In genomic region chr11:17498475-17498874, GRCh38 we compare ENCODE assay signal across 11 cellular contexts. TPM values are rescaled to one million over a fixed set of nuclear protein-coding genes. Genes with fewer than 3 reads are reported as not detected.
A peak's percentile ranks its signal among the peaks of the same experiment; 100 is the strongest.
DNase-seq lines count a peak whose midpoint lies in the region; ATAC-seq, FAIRE-seq and TF ChIP-seq lines count a peak whose summit lies in the region.
"Had no signal": no experiment of that assay in that cellular context is flagged by ENCODE, and none has a peak within 500 bp of the region (broad histone marks: within the 10 kb centered on the region; RNA-seq: fewer than 3 reads in every experiment).

No MANE protein-coding gene starts in this region.

- no peaks in the 10 kb centered on the region for H3K9me2 ChIP-seq in neural cell (ENCODE audit: insufficient read depth, low read length)

- H3F3A ChIP-seq in neural cell (ENCODE audit: insufficient read depth, low read length, poor library complexity, severe bottlenecking) = no peaks in the 10 kb centered on the region

- POLR2A ChIA-PET in K562 (lab: Yijun Ruan, JAX) = interaction anchor here (0.5 to 1.1 kb wide), 2 partner anchors 285 to 565 kb away, joined by 3 read pairs; no protein-coding TSS in a partner anchor

- intact Hi-C loops in K562 (cut with micrococcal nuclease) (no loop called here), colonic mucosa (cut with DNase I) (no loop called here)

- peak; percentile 57 for FAIRE-seq in K562 (lab: Jason Lieb, UNC)

- H3K27ac ChIP-seq in KOPT-K1 (ENCODE audit: low read depth, low read length, poor library complexity, severe bottlenecking) = peak overlapping the region; percentile 1
- no peak overlapping the region for H3K27ac ChIP-seq in K562 (ENCODE audit: extremely low read depth, low read depth, low read length)
- H3K27ac ChIP-seq in neural cell (ENCODE audit: low read length) = no peak overlapping the region
- no peak overlapping the region for H3K27ac ChIP-seq in colonic mucosa

- CTCF ChIA-PET in K562 (lab: Yijun Ruan, JAX; ENCODE audit: low intra/inter-chr PET ratio) = no interaction called here

- no TSS peak for BruUV-seq in K562 (replicated peaks; lab: Mats Ljungman, UMichigan)

- H3K36me3 ChIP-seq in KOPT-K1 (ENCODE audit: insufficient read depth, low read length) (no peaks in the 10 kb centered on the region), K562 (ENCODE audit: control insufficient read depth, insufficient read depth, low read length) (no peaks in the 10 kb centered on the region), neural cell (ENCODE audit: insufficient read depth, low read length) (no peaks in the 10 kb centered on the region), colonic mucosa (no peaks in the 10 kb centered on the region)

- peaks cover 4% of the 10 kb centered on the region; the same call in 1 of the 2 replicates for H4K20me1 ChIP-seq in K562 (replicated peaks; ENCODE audit: control insufficient read depth, insufficient read depth, low read length)
- no peaks in the 10 kb centered on the region for H4K20me1 ChIP-seq in neural cell (ENCODE audit: insufficient read depth)

- WGBS in K562 (ENCODE audit: insufficient coverage, low coverage, missing lambda C conversion rate) = 1% methylated on average over 5 of the region's 5 CpGs

- TF ChIP-seq CTCF in GM12865 (IDR thresholded peaks at IDR 0.05; ENCODE audit: insufficient read depth, low read depth, low read length, missing control alignments) (peak; percentile 43), K562 (IDR thresholded peaks at IDR 0.05 in 2 of 3, conservative IDR thresholded peaks at IDR 0.05 in 1 of 3; ENCODE audit: insufficient read depth in 2 of 3, low read depth in 1 of 3, low read length in 3 of 3) (peak; percentile 34 to 60 (median 45)), neural cell (IDR thresholded peaks at IDR 0.05; ENCODE audit: poor library complexity, severe bottlenecking) (peak; percentile 63), colonic mucosa (IDR thresholded peaks at IDR 0.05) (no peak)

- DNase-seq in GM12865 (ENCODE audit: low read depth) = peak; percentile 19
- peak; percentile 14 to 49 (median 36) for DNase-seq in K562 (ENCODE audit: extremely low read depth in 1 of 4, low spot score in 3 of 4)
- no peak for DNase-seq in colonic mucosa
- DNase-seq in activated CD8-positive, alpha-beta memory T cell treated with anti-CD3 and anti-CD28 coated beads for 24 hours = no peak
- DNase-seq in DMS79 treated with DMSO at 0.1 percent for 48 hours (lab: John Stamatoyannopoulos, UW) = no peak
- DNase-seq: activated CD8-positive, alpha-beta memory T cell treated with anti-CD3 and anti-CD28 coated beads, Interleukin-2, amount 50 U/mL, for 48 hours; NCI-H1694 had no signal

- H2AFZ ChIP-seq in K562 (ENCODE audit: low read depth, low read length) (no peak overlapping the region), neural cell (ENCODE audit: low read depth, low read length) (no peak overlapping the region)

- no peak overlapping the region for H3K4me3 ChIP-seq in GM12865 (ENCODE audit: low read depth, low read length)
- no peak overlapping the region for H3K4me3 ChIP-seq in K562
- H3K4me3 ChIP-seq in neural cell (ENCODE audit: low read length) = no peak overlapping the region
- H3K4me3 ChIP-seq in colonic mucosa = no peak overlapping the region

- no peak for TF ChIP-seq POLR2A in K562 (conservative IDR thresholded peaks at IDR 0.05)

- H3K4me1 ChIP-seq in K562 (replicated peaks in 1 of 2; ENCODE audit: control insufficient read depth in 2 of 2, insufficient read depth in 2 of 2, low read length in 2 of 2) (no peaks in the 10 kb centered on the region), colonic mucosa (no peaks in the 10 kb centered on the region)

- H3K9ac ChIP-seq in K562 (ENCODE audit: insufficient read depth in 1 of 2, low read depth in 2 of 2, low read length in 2 of 2) = no peak overlapping the region
- no peak overlapping the region for H3K9ac ChIP-seq in neural cell (ENCODE audit: low read length)
- no peak overlapping the region for H3K9ac ChIP-seq in colonic mucosa (ENCODE audit: low read depth in 2 of 2, low read length in 2 of 2)

- H3K9me3 ChIP-seq in KOPT-K1 (ENCODE audit: insufficient read depth, low read length, poor library complexity, severe bottlenecking) = no peaks in the 10 kb centered on the region
- no peaks in the 10 kb centered on the region for H3K9me3 ChIP-seq in K562 (replicated peaks; ENCODE audit: control insufficient read depth, insufficient read depth, low read depth, low read length)
- H3K9me3 ChIP-seq in neural cell (ENCODE audit: low read length) = no peaks in the 10 kb centered on the region
- H3K9me3 ChIP-seq in colonic mucosa = no peaks in the 10 kb centered on the region

- TF ChIP-seq EP300 in K562 (IDR thresholded peaks at IDR 0.05; ENCODE audit: low read length) (no peak), neural cell (conservative IDR thresholded peaks at IDR 0.05; ENCODE audit: poor library complexity, severe bottlenecking) (no peak)

- no peak for TF ChIP-seq RAD21 in K562 (CRISPR knock-in tag; conservative IDR thresholded peaks at IDR 0.05 in 1 of 2, IDR thresholded peaks at IDR 0.05 in 1 of 2)
- peak; percentile 17 for TF ChIP-seq RAD21 in neural cell (conservative IDR thresholded peaks at IDR 0.05)

- H3K4me2 ChIP-seq in K562 (ENCODE audit: insufficient read depth, low read length) = no peak overlapping the region
- no peak overlapping the region for H3K4me2 ChIP-seq in neural cell (ENCODE audit: low read length)

- peaks cover 4% of the 10 kb centered on the region for H3K9me1 ChIP-seq in K562 (ENCODE audit: control insufficient read depth, insufficient read depth, low read length)

- in situ Hi-C loops in K562 (cut with MboI) = no loop called here

- ATAC-seq in K562 (peak; percentile 82), HG03442 (IDR thresholded peaks at IDR 0.05; ENCODE audit: unreplicated experiment) (no peak)

- H3K79me2 ChIP-seq in K562 (ENCODE audit: control insufficient read depth, insufficient read depth, low read length) (no peaks in the 10 kb centered on the region), neural cell (replicated peaks; ENCODE audit: insufficient read depth, low read length) (no peaks in the 10 kb centered on the region)

- H3K27me3 ChIP-seq in K562 (ENCODE audit: control insufficient read depth in 2 of 2, insufficient read depth in 2 of 2, low read length in 2 of 2) = peaks cover 0 to 66% of the 10 kb centered on the region in 2 experiments; a peak in 3 of 5 replicates
- H3K27me3 ChIP-seq in neural cell (ENCODE audit: insufficient read depth, low read depth, low read length) = no peaks in the 10 kb centered on the region
- H3K27me3 ChIP-seq in colonic mucosa = no peaks in the 10 kb centered on the region

RNA-seq across cellular contexts. Expression of gene ABCC8, which starts 21.8 kb away (rescaled TPM):
- total RNA-seq in K562 (2011; cell fraction: chromatin; rRNA removed; ENCODE audit: low replicate concordance) = not detected in 2 replicates
- not detected in 2 replicates for total RNA-seq in K562 (2011; cell fraction: nucleolus; rRNA removed)
- not detected in 2 replicates for total RNA-seq in K562 (2011; cell fraction: nucleoplasm; rRNA removed)
- total RNA-seq in K562 (2014; rRNA removed) = not detected in 2 replicates
- total RNA-seq in K562 (2014; rRNA removed; fragmentation: Illumina TruSeq; extraction: Trizol) = not detected in 2 replicates
- total RNA-seq in K562 (2015; rRNA removed; fragmentation: Illumina TruSeq; extraction: Trizol) = not detected in 2 replicates
- total RNA-seq in K562 (2021) = 0.27 TPM in 1 of 2 replicates, not detected in the other
- polyA plus RNA-seq in K562 (2011; rRNA removed) = not detected in 2 replicates
- 0.03 TPM in 1 of 2 replicates, not detected in the other for polyA plus RNA-seq in K562 (2011; cell fraction: cytosol; rRNA removed)
- 0.17 TPM in 1 of 2 replicates, not detected in the other for polyA plus RNA-seq in K562 (2011; cell fraction: nucleus; rRNA removed)
- 0.47 TPM in 1 of 2 replicates, not detected in the other for polyA plus RNA-seq in K562 (2012)
- polyA plus RNA-seq in K562 (2014; fragmentation: Illumina TruSeq; extraction: Trizol) = not detected in 2 replicates
- polyA plus RNA-seq in K562 (2014; fragmentation: Nextera tagmentation; extraction: Ambion mirVana) = not detected
- not detected in 2 replicates for polyA plus RNA-seq in K562 (2014; rRNA removed)
- not detected in 2 replicates for polyA minus RNA-seq in K562 (2011; rRNA and poly(A)+ RNA removed)
- not detected in 2 replicates for polyA minus RNA-seq in K562 (2011; cell fraction: cytosol; rRNA and poly(A)+ RNA removed)
- polyA minus RNA-seq in K562 (2011; cell fraction: nucleus; rRNA and poly(A)+ RNA removed) = not detected in 2 replicates
- 13.2 and 14.0 TPM in 2 replicates for polyA plus RNA-seq in neural cell
- 4.6 and 6.6 TPM in 2 replicates for polyA minus RNA-seq in neural cell
- total RNA-seq in colonic mucosa = 1 to 10 TPM; 2.1 to 4.7 TPM
- total RNA-seq: T-helper 1 cell treated with Interleukin-12 subunit alpha and Interleukin-12 subunit beta and Interleukin-4 antibody, amounts not matched to agents 30 ng/mL and 1 ng/mL, for 36 hours had no signal

RNA-seq across cellular contexts. Expression of gene USH1C, which starts 45.7 kb away (rescaled TPM):
- total RNA-seq in K562 (2011; cell fraction: chromatin; rRNA removed; ENCODE audit: low replicate concordance) = 0.14 TPM in 1 of 2 replicates, not detected in the other
- not detected in 2 replicates for total RNA-seq in K562 (2011; cell fraction: nucleolus; rRNA removed)
- total RNA-seq in K562 (2011; cell fraction: nucleoplasm; rRNA removed) = not detected in 2 replicates
- total RNA-seq in K562 (2014; rRNA removed) = not detected in 2 replicates
- not detected in 2 replicates for total RNA-seq in K562 (2014; rRNA removed; fragmentation: Illumina TruSeq; extraction: Trizol)
- not detected in 2 replicates for total RNA-seq in K562 (2015; rRNA removed; fragmentation: Illumina TruSeq; extraction: Trizol)
- total RNA-seq in K562 (2021) = not detected in 2 replicates
- polyA plus RNA-seq in K562 (2011; rRNA removed) = not detected in 2 replicates
- polyA plus RNA-seq in K562 (2011; cell fraction: cytosol; rRNA removed) = not detected in 2 replicates
- polyA plus RNA-seq in K562 (2011; cell fraction: nucleus; rRNA removed) = not detected in 2 replicates
- not detected in 2 replicates for polyA plus RNA-seq in K562 (2012)
- not detected in 2 replicates for polyA plus RNA-seq in K562 (2014; fragmentation: Illumina TruSeq; extraction: Trizol)
- polyA plus RNA-seq in K562 (2014; fragmentation: Nextera tagmentation; extraction: Ambion mirVana) = not detected
- 0.04 TPM in 1 of 2 replicates, not detected in the other for polyA plus RNA-seq in K562 (2014; rRNA removed)
- polyA minus RNA-seq in K562 (2011; rRNA and poly(A)+ RNA removed) = not detected in 2 replicates
- not detected in 2 replicates for polyA minus RNA-seq in K562 (2011; cell fraction: cytosol; rRNA and poly(A)+ RNA removed)
- polyA minus RNA-seq in K562 (2011; cell fraction: nucleus; rRNA and poly(A)+ RNA removed) = not detected in 2 replicates
- 0.67 TPM in 1 of 2 replicates, not detected in the other for polyA plus RNA-seq in neural cell
- polyA minus RNA-seq in neural cell = not detected in 2 replicates
- 100 to 1,000 TPM; 143 to 161 TPM for total RNA-seq in colonic mucosa
- total RNA-seq: T-helper 1 cell treated with Interleukin-12 subunit alpha and Interleukin-12 subunit beta and Interleukin-4 antibody, amounts not matched to agents 30 ng/mL and 1 ng/mL, for 36 hours had no signal

RNA-seq across cellular contexts. Expression of gene OTOG, which starts 48.6 kb away (rescaled TPM):
- total RNA-seq in K562 (2011; cell fraction: chromatin; rRNA removed; ENCODE audit: low replicate concordance) = not detected in 2 replicates
- total RNA-seq in K562 (2011; cell fraction: nucleolus; rRNA removed) = not detected in 2 replicates
- not detected in 2 replicates for total RNA-seq in K562 (2011; cell fraction: nucleoplasm; rRNA removed)
- total RNA-seq in K562 (2014; rRNA removed) (not detected in 2 replicates), K562 (2014; rRNA removed; fragmentation: Illumina TruSeq; extraction: Trizol) (not detected in 2 replicates), K562 (2015; rRNA removed; fragmentation: Illumina TruSeq; extraction: Trizol) (not detected in 2 replicates), K562 (2021) (not detected in 2 replicates), colonic mucosa (not detected)
- polyA plus RNA-seq in K562 (2011; rRNA removed) (not detected in 2 replicates), K562 (2014; fragmentation: Illumina TruSeq; extraction: Trizol) (not detected in 2 replicates), K562 (2014; fragmentation: Nextera tagmentation; extraction: Ambion mirVana) (not detected), K562 (2014; rRNA removed) (not detected in 2 replicates), neural cell (0.08 TPM in 1 of 2 replicates, not detected in the other)
- polyA plus RNA-seq in K562 (2011; cell fraction: cytosol; rRNA removed) = not detected in 2 replicates
- not detected in 2 replicates for polyA plus RNA-seq in K562 (2011; cell fraction: nucleus; rRNA removed)
- polyA plus RNA-seq in K562 (2012) = 0.07 TPM in 1 of 2 replicates, not detected in the other
- not detected in 2 replicates for polyA minus RNA-seq in K562 (2011; rRNA and poly(A)+ RNA removed)
- not detected in 2 replicates for polyA minus RNA-seq in K562 (2011; cell fraction: cytosol; rRNA and poly(A)+ RNA removed)
- not detected in 2 replicates for polyA minus RNA-seq in K562 (2011; cell fraction: nucleus; rRNA and poly(A)+ RNA removed)
- not detected in 2 replicates for polyA minus RNA-seq in neural cell
- total RNA-seq: T-helper 1 cell treated with Interleukin-12 subunit alpha and Interleukin-12 subunit beta and Interleukin-4 antibody, amounts not matched to agents 30 ng/mL and 1 ng/mL, for 36 hours had no signal

Comparison
In these comparisons a context has a peak if more than half of its experiments do, and no peak if none do; other contexts are left out.
1. DNase-seq: peak in GM12865 (single experiment) and K562 (4 of 4); none in colonic mucosa (single experiment), activated CD8-positive, alpha-beta memory T cell treated with anti-CD3 and anti-CD28 coated beads for 24 hours (single experiment) and DMS79 treated with DMSO at 0.1 percent for 48 hours (single experiment).
2. RNA of gene USH1C, which starts 45.7 kb away (total RNA-seq): 143 to 161 TPM in colonic mucosa; 0.14 TPM in K562; every median in the first group is over 100 times any median in the second.